In the genomic region with DNA sequence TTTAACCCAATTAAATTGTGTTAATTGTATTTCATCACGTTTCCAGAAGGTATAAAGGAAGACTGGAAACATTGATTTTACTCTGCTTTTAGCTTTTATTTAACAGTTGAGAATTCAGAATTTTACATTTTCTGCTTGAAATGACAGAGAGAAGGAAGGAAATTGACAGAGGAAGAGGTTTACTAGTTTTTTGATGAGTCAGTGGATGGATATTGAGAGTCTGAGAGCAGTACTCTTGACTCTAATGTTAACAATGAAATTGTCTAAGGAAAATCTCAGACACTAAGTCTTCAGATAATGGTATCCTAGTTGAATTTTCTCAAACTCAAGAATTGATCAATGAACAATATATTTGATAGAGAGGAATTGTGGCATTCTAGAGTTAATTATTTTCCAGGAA, we compare ENCODE assay signal across 1 cellular context.
TF ChIP-seq lines count a peak whose summit lies in the region.

No MANE protein-coding gene starts in this region.

TF ChIP-seq in IMR-90, 13 proteins besides CTCF, POLR2A, EP300 and RAD21:
- no peak for TF ChIP-seq RCOR1 (IDR thresholded peaks at IDR 0.05; ENCODE audit: insufficient replicate concordance, low read length)
- TF ChIP-seq MAFK (IDR thresholded peaks at IDR 0.05; ENCODE audit: low read depth, low read length) = peak; percentile 58
- TF ChIP-seq RFX5 (IDR thresholded peaks at IDR 0.05; ENCODE audit: low read depth, low read length) = no peak
- no peak for TF ChIP-seq CEBPB (IDR thresholded peaks at IDR 0.05; ENCODE audit: low read depth, low read length)
- TF ChIP-seq MAZ (IDR thresholded peaks at IDR 0.05; ENCODE audit: borderline replicate concordance, low read depth, low read length) = no peak
